In genomic region chr7:142384508-142384922, GRCh38 we compare ENCODE assay signal across 9 cellular contexts.
DNase-seq lines count a peak whose midpoint lies in the region; FAIRE-seq and TF ChIP-seq lines count a peak whose summit lies in the region.
"Had no signal": no experiment of that assay in that cellular context is flagged by ENCODE, and none has a peak within 500 bp of the region (broad histone marks: within the 10 kb centered on the region; RNA-seq: fewer than 3 reads in every experiment).

No MANE protein-coding gene starts in this region.

- H3K9me3 Mint-ChIP-seq in progenitor cell of endocrine pancreas (ENCODE audit: low read depth) = no peaks in the 10 kb centered on the region

- no peaks in the 10 kb centered on the region for H3K36me3 Mint-ChIP-seq in progenitor cell of endocrine pancreas (ENCODE audit: insufficient read depth)

- POLR2A ChIA-PET in RWPE1 (lab: Yijun Ruan, JAX; ENCODE audit: low non-redundant PET) = no interaction called here

- CTCF ChIA-PET in RWPE1 (lab: Yijun Ruan, JAX) = interaction anchor here (0.8 to 2.1 kb wide), 3 partner anchors 9 to 26 kb away, joined by 3 to 13 read pairs (median 5); no protein-coding TSS in a partner anchor

- H3K27ac ChIP-seq in RWPE1 = peak overlapping the region; percentile 36

- no peak for TF ChIP-seq CTCF in RWPE1 (conservative IDR thresholded peaks at IDR 0.05; ENCODE audit: low read depth)
- no peak for TF ChIP-seq CTCF in bronchial epithelial cell (IDR thresholded peaks at IDR 0.05; ENCODE audit: insufficient read depth, low read length, severe bottlenecking)
- TF ChIP-seq CTCF in progenitor cell of endocrine pancreas (IDR thresholded peaks at IDR 0.05; ENCODE audit: unreplicated experiment) = no peak

- no peak overlapping the region for H3K27ac Mint-ChIP-seq in progenitor cell of endocrine pancreas

- H3K4me3 Mint-ChIP-seq in progenitor cell of endocrine pancreas (ENCODE audit: low read depth) = no peak overlapping the region

- DNase-seq in activated T-cell treated with anti-CD3 and anti-CD28 coated beads for 1 hour (ENCODE audit: low read depth) (peak; percentile 6), activated T-cell treated with anti-CD3 and anti-CD28 coated beads for 4 hours (no peak), RWPE1 (ENCODE audit: low spot score) (peak; percentile 35), bronchial epithelial cell (ENCODE audit: low read depth) (peak; percentile 44), NCI-H2081 (lab: John Stamatoyannopoulos, UW) (no peak), progenitor cell of endocrine pancreas (ENCODE audit: low spot score, unreplicated experiment) (no peak), NCI-H446 (lab: John Stamatoyannopoulos, UW) (no peak)
- DNase-seq in stimulated activated CD4-positive, alpha-beta T cell treated with anti-CD3 and anti-CD28 coated beads, Interleukin-4, amount 100 ng/mL, for 24 hours = peak; percentile 30

- no peak for FAIRE-seq in bronchial epithelial cell (lab: Jason Lieb, UNC)
- FAIRE-seq: TTC549 had no signal

- peaks cover 7% of the 10 kb centered on the region for H3K4me1 Mint-ChIP-seq in progenitor cell of endocrine pancreas (ENCODE audit: low read depth)

- H3K36me3 ChIP-seq in bronchial epithelial cell (ENCODE audit: control insufficient read depth, insufficient read depth, low read length) = no peaks in the 10 kb centered on the region

- no peaks in the 10 kb centered on the region for H3K27me3 ChIP-seq in bronchial epithelial cell (ENCODE audit: control insufficient read depth, insufficient read depth, low read length)

- H3K4me3 ChIP-seq in bronchial epithelial cell (ENCODE audit: low read depth, low read length) = no peak overlapping the region

- H3K27me3 Mint-ChIP-seq in progenitor cell of endocrine pancreas = peaks cover 14% of the 10 kb centered on the region

Comparison
In these comparisons a context has a peak if more than half of its experiments do, and no peak if none do; other contexts are left out.
1. DNase-seq: peak in activated T-cell treated with anti-CD3 and anti-CD28 coated beads for 1 hour (single experiment), RWPE1 (single experiment), bronchial epithelial cell (single experiment) and stimulated activated CD4-positive, alpha-beta T cell treated with anti-CD3 and anti-CD28 coated beads, Interleukin-4, amount 100 ng/mL, for 24 hours (single experiment); none in activated T-cell treated with anti-CD3 and anti-CD28 coated beads for 4 hours (single experiment), NCI-H2081 (0 of 2), progenitor cell of endocrine pancreas (single experiment) and NCI-H446 (0 of 2).